ENCODE assay signal across 25 cellular contexts in genomic region chr9:134950811-134951210, GRCh38. TPM values are rescaled to one million over a fixed set of nuclear protein-coding genes. Genes with fewer than 3 reads are reported as not detected.
"Had no signal": no experiment of that assay in that cellular context is flagged by ENCODE, and none has a peak within 500 bp of the region (broad histone marks: within the 10 kb centered on the region; RNA-seq: fewer than 3 reads in every experiment).

No MANE protein-coding gene starts in this region.

- H3K4me3 Mint-ChIP-seq: endodermal cell; nephron progenitor cell; stimulated activated memory B cell treated with anti-CD40 and anti-IgM and Interleukin-4, amounts not matched to agents 10 μg/mL and 1 μg/mL and 100 μg/mL, for 72 hours; stimulated activated naive CD8-positive, alpha-beta T cell treated with anti-CD3 and anti-CD28 coated beads, Interleukin-15, Interleukin-2, amounts not matched to agents 100 ng/mL and 50 ng/mL, for 24 hours had no signal

- H3K4me3 ChIP-seq: colonic mucosa, heart left ventricle, left lung, lung, ovary, testis, tibial nerve had no signal

- H3K36me3 ChIP-seq: colonic mucosa, heart left ventricle, left lung, neutrophil, ovary, tibial nerve had no signal

- DNase-seq: colonic mucosa; dermis blood vessel endothelial cell; erythroblast; foreskin keratinocyte; heart left ventricle; hypothalamus; mesenchymal stem cell; midbrain; nephron progenitor cell; stimulated activated CD4-positive, alpha-beta T cell treated with anti-CD3 and anti-CD28 coated beads, Interleukin-15, amount 100 ng/mL, for 24 hours; stimulated activated CD4-positive, alpha-beta T cell treated with anti-CD3 and anti-CD28 coated beads, Interleukin-1b, Interleukin-23, amount 100 ng/mL, for 48 hours; stimulated activated CD4-positive, alpha-beta T cell treated with anti-CD3 and anti-CD28 coated beads, Interleukin-4, amount 100 ng/mL, for 24 hours; testis had no signal

- H3K27ac ChIP-seq: colonic mucosa, foreskin keratinocyte, heart left ventricle, left lung, neutrophil, ovary, testis, tibial nerve had no signal

- ATAC-seq: foreskin keratinocyte; heart left ventricle; left lung; right cardiac atrium; stimulated activated memory B cell treated with anti-CD40 and anti-IgM and Interleukin-4, amounts not matched to agents 10 μg/mL and 1 μg/mL and 100 μg/mL, for 72 hours had no signal

- H3K4me1 Mint-ChIP-seq: endodermal cell; stimulated activated memory B cell treated with anti-CD40 and anti-IgM and Interleukin-4, amounts not matched to agents 10 μg/mL and 1 μg/mL and 100 μg/mL, for 72 hours had no signal

- H3K4me1 ChIP-seq: colonic mucosa, foreskin keratinocyte, heart left ventricle, left lung, testis had no signal

- FAIRE-seq: endothelial cell of umbilical vein, islet of Langerhans had no signal

- H3K9me3 ChIP-seq: colonic mucosa, left lung, neutrophil, ovary, testis had no signal

- H3K27me3 Mint-ChIP-seq: stimulated activated memory B cell treated with anti-CD40 and anti-IgM and Interleukin-4, amounts not matched to agents 10 μg/mL and 1 μg/mL and 100 μg/mL, for 72 hours had no signal

- H3K36me3 Mint-ChIP-seq: stimulated activated memory B cell treated with anti-CD40 and anti-IgM and Interleukin-4, amounts not matched to agents 10 μg/mL and 1 μg/mL and 100 μg/mL, for 72 hours had no signal

- H3K27ac Mint-ChIP-seq: endodermal cell; nephron progenitor cell; progenitor cell of endocrine pancreas; stimulated activated memory B cell treated with anti-CD40 and anti-IgM and Interleukin-4, amounts not matched to agents 10 μg/mL and 1 μg/mL and 100 μg/mL, for 72 hours; stimulated activated naive CD8-positive, alpha-beta T cell treated with anti-CD3 and anti-CD28 coated beads, Interleukin-15, Interleukin-2, amounts not matched to agents 100 ng/mL and 50 ng/mL, for 24 hours had no signal

- H3K9me3 Mint-ChIP-seq: stimulated activated naive CD8-positive, alpha-beta T cell treated with anti-CD3 and anti-CD28 coated beads, Interleukin-15, Interleukin-2, amounts not matched to agents 100 ng/mL and 50 ng/mL, for 24 hours had no signal

RNA-seq across cellular contexts. Expression of gene FCN1, which starts 33.1 kb away (rescaled TPM):
- total RNA-seq: dermis blood vessel endothelial cell, endodermal cell, endothelial cell of umbilical vein, foreskin keratinocyte, progenitor cell of endocrine pancreas had no signal
- polyA plus RNA-seq: endothelial cell of umbilical vein, foreskin keratinocyte had no signal
